Comparison of ENCODE assay signal across 27 cellular contexts in genomic region chr11:34948721-34949120, GRCh38. TPM values are rescaled to one million over a fixed set of nuclear protein-coding genes. Genes with fewer than 3 reads are reported as not detected.
A peak's percentile ranks its signal among the peaks of the same experiment; 100 is the strongest.
DNase-seq lines count a peak whose midpoint lies in the region; ATAC-seq and TF ChIP-seq lines count a peak whose summit lies in the region.
"Had no signal": no experiment of that assay in that cellular context is flagged by ENCODE, and none has a peak within 500 bp of the region (broad histone marks: within the 10 kb centered on the region; RNA-seq: fewer than 3 reads in every experiment).

No MANE protein-coding gene starts in this region.

- H3K79me2 ChIP-seq in PC-9 (ENCODE audit: low read depth) = peaks cover 4% of the 10 kb centered on the region; the same call in 1 of the 2 replicates

- TF ChIP-seq CTCF in omental fat pad (IDR thresholded peaks at IDR 0.05) = no peak
- no peak for TF ChIP-seq CTCF in PC-9 (conservative IDR thresholded peaks at IDR 0.05)
- TF ChIP-seq CTCF in nephron progenitor cell (IDR thresholded peaks at IDR 0.05) = no peak

- H3F3A ChIP-seq in PC-9 (ENCODE audit: insufficient read depth, low read depth) = no peaks in the 10 kb centered on the region

- no peaks in the 10 kb centered on the region for H4K20me1 ChIP-seq in PC-9 (ENCODE audit: insufficient read depth)

- POLR2A ChIA-PET in PC-9 (lab: Charles Lee; ENCODE audit: unreplicated experiment) = interaction anchor here (0.6 kb wide), 2 partner anchors 17 to 19 kb away, joined by 4 read pairs; no protein-coding TSS in a partner anchor

- DNase-seq in Ammon's horn (ENCODE audit: low spot score) = peak; percentile 34
- DNase-seq in MG63 = peak; percentile 38
- DNase-seq in omental fat pad (ENCODE audit: low spot score) = no peak
- DNase-seq in activated CD4-positive, alpha-beta T cell treated with anti-CD3 and anti-CD28 coated beads, Interleukin-2, amount 50 U/mL, for 48 hours = no peak
- no peak for DNase-seq in PC-9
- DNase-seq in nephron progenitor cell = no peak
- DNase-seq: activated CD4-positive, alpha-beta T cell treated with anti-CD3 and anti-CD28 coated beads, Interleukin-2, amount 50 U/mL, for 1 hour; activated CD8-positive, alpha-beta memory T cell treated with anti-CD3 and anti-CD28 coated beads, Interleukin-2, amount 50 U/mL, for 4 hours; activated naive CD8-positive, alpha-beta T cell treated with anti-CD3 and anti-CD28 coated beads, Interleukin-2, amount 10 ng/mL, durations not matched to agents 7 days and 5 days; COR-L47; DND-41; immature natural killer cell; Kasumi-1; NCI-H1092 treated with DMSO at 0.1 percent for 48 hours; NCI-H1930; NK-92 treated with Interleukin-12 subunit alpha and Interleukin-12 subunit beta, amount 100 ng/mL, for 24 hours had no signal

- H3K4me3 Mint-ChIP-seq in nephron progenitor cell = no peak overlapping the region
- H3K4me3 Mint-ChIP-seq: activated naive CD8-positive, alpha-beta T cell treated with anti-CD3 and anti-CD28 coated beads, Interleukin-2, amount 10 ng/mL, durations not matched to agents 7 days and 5 days; B cell; GM23338; immature natural killer cell; neural progenitor cell; stimulated activated memory B cell treated with anti-CD40 and anti-IgM and Interleukin-4, amounts not matched to agents 10 μg/mL and 1 μg/mL and 100 μg/mL, for 72 hours had no signal

- no TSS peak for BruUV-seq in PC-9 (replicated peaks; lab: Mats Ljungman, UMichigan)

- H3K27ac ChIP-seq in PC-9 = no peak overlapping the region
- H3K27ac ChIP-seq: coronary artery, hepatocyte, neural progenitor cell, prostate gland, thoracic aorta had no signal

- H3K9ac ChIP-seq in endocrine pancreas (ENCODE audit: control insufficient read depth, insufficient read depth, low read length) = no peak overlapping the region
- H3K9ac ChIP-seq: neural progenitor cell had no signal

- H3K4me1 ChIP-seq in endocrine pancreas (ENCODE audit: control insufficient read depth, insufficient read depth, low read length) (peaks cover 7% of the 10 kb centered on the region), PC-9 (replicated peaks; ENCODE audit: insufficient read depth) (no peaks in the 10 kb centered on the region)
- H3K4me1 ChIP-seq: neural progenitor cell, prostate gland had no signal

- H3K36me3 Mint-ChIP-seq in nephron progenitor cell (ENCODE audit: low read depth) = peaks cover 70% of the 10 kb centered on the region

- intact Hi-C loops in PC-9 (cut with micrococcal nuclease; ENCODE audit: unreplicated experiment) = no loop called here

- peak; percentile 51 for ATAC-seq in omental fat pad (ENCODE audit: low FRiP score)
- ATAC-seq: GM23338; stimulated activated memory B cell treated with anti-CD40 and anti-IgM and Interleukin-4, amounts not matched to agents 10 μg/mL and 1 μg/mL and 100 μg/mL, for 72 hours had no signal

- H3K9me2 ChIP-seq in PC-9 (ENCODE audit: insufficient read depth) = no peaks in the 10 kb centered on the region

- H3K27ac Mint-ChIP-seq in nephron progenitor cell = no peak overlapping the region
- H3K27ac Mint-ChIP-seq: activated naive CD8-positive, alpha-beta T cell treated with anti-CD3 and anti-CD28 coated beads, Interleukin-2, amount 10 ng/mL, durations not matched to agents 7 days and 5 days; activated T-helper 2 cell treated with anti-CD3 and anti-CD28 coated beads, Interferon-gamma antibody, Interleukin-2, Interleukin-4, amounts not matched to agents 10 μg/mL and 5 μg/mL and 100 μg/mL, durations not matched to agents 14 hours and 24 hours and 36 hours; B cell; GM23338; immature natural killer cell; neural progenitor cell; stimulated activated memory B cell treated with anti-CD40 and anti-IgM and Interleukin-4, amounts not matched to agents 10 μg/mL and 1 μg/mL and 100 μg/mL, for 72 hours had no signal

- H3K27me3 Mint-ChIP-seq in nephron progenitor cell (ENCODE audit: low read depth, poor library complexity) = no peaks in the 10 kb centered on the region
- H3K27me3 Mint-ChIP-seq: activated naive CD8-positive, alpha-beta T cell treated with anti-CD3 and anti-CD28 coated beads, Interleukin-2, amount 10 ng/mL, durations not matched to agents 7 days and 5 days; B cell; stimulated activated memory B cell treated with anti-CD40 and anti-IgM and Interleukin-4, amounts not matched to agents 10 μg/mL and 1 μg/mL and 100 μg/mL, for 72 hours had no signal

- no peak overlapping the region for H2AFZ ChIP-seq in PC-9
- H2AFZ ChIP-seq: GM23338, hepatocyte, neural progenitor cell had no signal

- H3K9me3 ChIP-seq in MG63 (peaks cover 12% of the 10 kb centered on the region), endocrine pancreas (ENCODE audit: control insufficient read depth, low read length) (no peaks in the 10 kb centered on the region), PC-9 (ENCODE audit: insufficient read depth, low read depth) (peaks cover 13% of the 10 kb centered on the region)
- H3K9me3 ChIP-seq: prostate gland, thoracic aorta had no signal

- H3K36me3 ChIP-seq in MG63 (peaks cover 65% of the 10 kb centered on the region), endocrine pancreas (ENCODE audit: control insufficient read depth, insufficient read depth, low read length) (no peaks in the 10 kb centered on the region), PC-9 (ENCODE audit: low read depth) (peaks cover 28% of the 10 kb centered on the region)
- H3K36me3 ChIP-seq: prostate gland, thoracic aorta had no signal

- H3K4me3 ChIP-seq in MG63 = no peak overlapping the region
- peak overlapping the region; percentile 5 for H3K4me3 ChIP-seq in endocrine pancreas (ENCODE audit: control insufficient read depth, insufficient read depth, low read length)
- H3K4me3 ChIP-seq in PC-9 = no peak overlapping the region
- H3K4me3 ChIP-seq: coronary artery, GM23338, hepatocyte, neural progenitor cell, prostate gland, smooth muscle cell, thoracic aorta had no signal

- H3K4me1 Mint-ChIP-seq in nephron progenitor cell = no peaks in the 10 kb centered on the region
- H3K4me1 Mint-ChIP-seq: B cell, GM23338, immature natural killer cell, neural progenitor cell had no signal

- CTCF ChIA-PET in PC-9 (lab: Charles Lee) = no interaction called here

- H3K4me2 ChIP-seq in PC-9 = no peak overlapping the region
- H3K4me2 ChIP-seq: GM23338, hepatocyte, neural progenitor cell, smooth muscle cell had no signal

- H3K27me3 ChIP-seq in MG63 (no peaks in the 10 kb centered on the region), endocrine pancreas (ENCODE audit: control insufficient read depth, insufficient read depth, low read length) (no peaks in the 10 kb centered on the region), PC-9 (ENCODE audit: insufficient read depth, low read depth) (no peaks in the 10 kb centered on the region)
- H3K27me3 ChIP-seq: hepatocyte, neural progenitor cell had no signal

- peaks cover 15% of the 10 kb centered on the region for H3K9me3 Mint-ChIP-seq in nephron progenitor cell

RNA-seq across cellular contexts. Expression of gene PDHX, which starts 32.3 kb away (rescaled TPM):
- total RNA-seq in MG63 (2014; rRNA removed; shearing (Covaris generic); ENCODE audit: low replicate concordance) = 64.3 and 88.0 TPM in 2 replicates
- total RNA-seq in omental fat pad (10 to 100 TPM; 20.0 to 56.0 (median 45.3) TPM), PC-9 (2021) (44.7 and 47.0 TPM in 2 replicates)

RNA-seq across cellular contexts. Expression of gene APIP, which starts 32.5 kb away (rescaled TPM):
- 84.2 and 193 TPM in 2 replicates for total RNA-seq in MG63 (2014; rRNA removed; shearing (Covaris generic); ENCODE audit: low replicate concordance)
- total RNA-seq in omental fat pad (10 to 100 TPM; 23.0 to 56.2 (median 28.3) TPM), PC-9 (2021) (34.1 and 41.0 TPM in 2 replicates)

Comparison
In these comparisons a context has a peak if more than half of its experiments do, and no peak if none do; other contexts are left out.
1. DNase-seq: peak in Ammon's horn (single experiment) and MG63 (single experiment); none in omental fat pad (single experiment), activated CD4-positive, alpha-beta T cell treated with anti-CD3 and anti-CD28 coated beads, Interleukin-2, amount 50 U/mL, for 48 hours (0 of 2), PC-9 (0 of 2) and nephron progenitor cell (single experiment).